In the genomic region with DNA sequence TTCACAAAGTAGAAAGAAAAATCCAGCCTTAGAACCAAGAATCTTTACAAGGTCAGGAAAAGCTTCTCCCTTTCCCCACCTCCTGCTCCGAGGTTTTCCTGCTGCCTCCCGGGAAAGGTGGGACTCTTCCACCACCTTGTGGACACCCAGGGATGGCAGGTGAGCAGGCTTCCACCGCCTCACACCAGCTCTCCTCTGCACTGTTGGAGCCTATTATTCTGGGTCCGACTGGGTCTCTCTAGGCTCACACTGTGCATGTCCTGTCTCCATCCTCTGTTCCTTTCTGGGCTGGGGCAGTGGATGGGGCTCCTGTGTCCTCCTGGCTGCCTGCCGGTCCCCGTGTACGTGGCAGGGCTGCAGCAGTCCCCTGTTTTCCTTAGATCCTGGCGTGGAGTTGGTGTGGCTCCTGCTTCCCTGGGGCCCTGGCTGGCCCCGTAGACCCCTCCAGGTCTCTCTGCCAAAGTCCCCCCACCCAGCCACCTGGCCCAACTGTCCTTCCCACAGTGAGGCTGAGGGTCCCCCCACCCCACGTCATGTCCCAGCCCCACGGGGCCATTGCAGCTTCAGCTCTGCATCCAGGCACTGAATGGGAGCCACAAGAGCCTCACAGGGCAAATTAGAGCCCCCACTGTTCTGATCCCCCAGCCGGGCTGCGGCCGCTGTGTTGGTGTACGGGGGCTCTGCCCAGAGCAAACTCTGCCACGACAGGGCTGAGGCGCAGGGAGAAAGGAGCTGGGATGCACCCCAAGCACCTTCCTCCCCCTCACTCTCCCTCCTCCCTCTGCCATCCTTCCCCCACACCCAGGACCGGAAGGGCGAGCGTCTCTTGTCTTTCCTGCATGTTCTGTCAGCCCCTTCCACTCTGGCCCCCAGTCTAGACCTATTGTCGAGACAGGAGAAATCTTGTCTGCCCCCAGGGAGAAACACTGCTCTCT, we compare ENCODE assay signal across 8 cellular contexts. TPM values are rescaled to one million over a fixed set of nuclear protein-coding genes. Genes with fewer than 3 reads are reported as not detected.
A peak's percentile ranks its signal among the peaks of the same experiment; 100 is the strongest.
DNase-seq lines count a peak whose midpoint lies in the region; ATAC-seq and TF ChIP-seq lines count a peak whose summit lies in the region.

No MANE protein-coding gene starts in this region.

- intact Hi-C loops in CD8-positive, alpha-beta T cell (cut with DNase I, micrococcal nuclease) = loop anchor here (1.0 kb wide), 3 partner anchors 283 to 332 kb away; no protein-coding TSS in a partner anchor
- intact Hi-C loops in vagina (cut with DNase I) = loop anchor here (5.0 to 10.0 kb wide), 2 partner anchors 287 to 330 kb away; a partner anchor contains a TSS

- no peak overlapping the region for H3K9ac ChIP-seq in OCI-LY1 (ENCODE audit: low read length)

- H3K27ac Mint-ChIP-seq in CD8-positive, alpha-beta T cell = no peak overlapping the region
- H3K27ac Mint-ChIP-seq in activated T-cell treated with anti-CD3 and anti-CD28 coated beads, Interleukin-2, amount 50 U/mL, for 72 hours = no peak overlapping the region

- peaks cover 15% of the 10 kb centered on the region for H3K4me1 Mint-ChIP-seq in CD8-positive, alpha-beta T cell (ENCODE audit: low read depth)
- H3K4me1 Mint-ChIP-seq in activated T-cell treated with anti-CD3 and anti-CD28 coated beads, Interleukin-2, amount 50 U/mL, for 72 hours (ENCODE audit: low read depth) = peaks cover 34% of the 10 kb centered on the region

- H3K4me3 Mint-ChIP-seq in CD8-positive, alpha-beta T cell = no peak overlapping the region
- no peak overlapping the region for H3K4me3 Mint-ChIP-seq in activated T-cell treated with anti-CD3 and anti-CD28 coated beads, Interleukin-2, amount 50 U/mL, for 72 hours

- peaks cover 3% of the 10 kb centered on the region for H3K27me3 ChIP-seq in CD8-positive, alpha-beta T cell (ENCODE audit: insufficient read depth, low read length)
- H3K27me3 ChIP-seq in OCI-LY1 (ENCODE audit: insufficient read depth, low read length) (peaks cover 7% of the 10 kb centered on the region; the same call in 1 of the 2 replicates), vagina (no peaks in the 10 kb centered on the region)

- H3K27ac ChIP-seq in CD8-positive, alpha-beta T cell (ENCODE audit: low read depth, low read length) = no peak overlapping the region
- no peak overlapping the region for H3K27ac ChIP-seq in OCI-LY1 (ENCODE audit: low read depth, low read length, poor library complexity, severe bottlenecking)
- no peak overlapping the region for H3K27ac ChIP-seq in vagina

- TF ChIP-seq CTCF in CD8-positive, alpha-beta T cell (IDR thresholded peaks at IDR 0.05) = peak; percentile 60
- TF ChIP-seq CTCF in OCI-LY1 (IDR thresholded peaks at IDR 0.05; ENCODE audit: low read length) = peak; percentile 59
- peak; percentile 95 for TF ChIP-seq CTCF in fibroblast of villous mesenchyme (IDR thresholded peaks at IDR 0.05; ENCODE audit: insufficient read depth, low read depth, low read length)
- peak; percentile 57 to 96 (median 86) for TF ChIP-seq CTCF in vagina (IDR thresholded peaks at IDR 0.05)

- H3K27me3 Mint-ChIP-seq in CD8-positive, alpha-beta T cell (ENCODE audit: low read depth) = peaks cover 23% of the 10 kb centered on the region
- H3K27me3 Mint-ChIP-seq in activated T-cell treated with anti-CD3 and anti-CD28 coated beads, Interleukin-2, amount 50 U/mL, for 72 hours (ENCODE audit: low read depth) = peaks cover 42% of the 10 kb centered on the region

- POLR2A ChIA-PET in CD8-positive, alpha-beta T cell (lab: Charles Lee) = interaction anchor here (1.0 kb wide), 1 partner anchor 300 kb away, joined by 3 read pairs; no protein-coding TSS in a partner anchor

- ATAC-seq in CD8-positive, alpha-beta T cell = no peak
- peak; percentile 32 to 38 for ATAC-seq in activated T-cell treated with anti-CD3 and anti-CD28 coated beads, Interleukin-2, amount 50 U/mL, for 72 hours (replicated peaks in 1 of 2)
- ATAC-seq in HG03571 (IDR thresholded peaks at IDR 0.05; ENCODE audit: unreplicated experiment) = no peak

- peak in 6 of 7 experiments; percentile 14 to 73 (median 52) for DNase-seq in CD8-positive, alpha-beta T cell
- peak; percentile 91 for DNase-seq in HPDE6-E6E7 (ENCODE audit: extremely low spot score)
- DNase-seq in activated T-cell treated with anti-CD3 and anti-CD28 coated beads, Interleukin-2, amount 50 U/mL, for 72 hours = peak; percentile 55 to 56
- peak; percentile 84 for DNase-seq in fibroblast of villous mesenchyme (ENCODE audit: low read depth)
- peak in 47 of 56 donors; percentile 4 to 84 (median 41) for DNase-seq in nucleus accumbens (lab: John Stamatoyannopoulos, UW)
- DNase-seq in vagina (ENCODE audit: extremely low spot score in 2 of 2) = no peak

- H3F3A ChIP-seq in OCI-LY1 (ENCODE audit: insufficient read depth, low read length) = no peaks in the 10 kb centered on the region

- no peaks in the 10 kb centered on the region for H3K36me3 ChIP-seq in CD8-positive, alpha-beta T cell (ENCODE audit: insufficient read depth, low read length)
- no peaks in the 10 kb centered on the region for H3K36me3 ChIP-seq in OCI-LY1 (ENCODE audit: insufficient read depth, low read length)
- H3K36me3 ChIP-seq in vagina = no peaks in the 10 kb centered on the region

- H3K9me2 ChIP-seq in OCI-LY1 (ENCODE audit: low read depth, low read length) = no peaks in the 10 kb centered on the region

- H3K4me2 ChIP-seq in OCI-LY1 (ENCODE audit: low read length) = no peak overlapping the region

- CTCF ChIA-PET in CD8-positive, alpha-beta T cell (lab: Charles Lee) = interaction anchor here (0.6 to 8.9 kb wide), 26 partner anchors 10 to 1027 kb away, joined by 3 to 114 read pairs (median 4); a partner anchor contains a TSS

- H3K36me3 Mint-ChIP-seq in CD8-positive, alpha-beta T cell = no peaks in the 10 kb centered on the region
- H3K36me3 Mint-ChIP-seq in activated T-cell treated with anti-CD3 and anti-CD28 coated beads, Interleukin-2, amount 50 U/mL, for 72 hours (ENCODE audit: insufficient read depth in 2 of 2) = no peaks in the 10 kb centered on the region

- no peak for TF ChIP-seq POLR2A in vagina (IDR thresholded peaks at IDR 0.05)

- H3K4me1 ChIP-seq in CD8-positive, alpha-beta T cell (ENCODE audit: insufficient read depth, low read length) = peaks cover 20% of the 10 kb centered on the region
- H3K4me1 ChIP-seq in OCI-LY1 (ENCODE audit: insufficient read depth, low read length, severe bottlenecking) (peaks cover 7% of the 10 kb centered on the region), vagina (peaks cover 13% of the 10 kb centered on the region)

- no peak overlapping the region for H2AFZ ChIP-seq in OCI-LY1 (ENCODE audit: low read length)

- no peaks in the 10 kb centered on the region for H4K20me1 ChIP-seq in OCI-LY1 (ENCODE audit: insufficient read depth, low read length)

- no peaks in the 10 kb centered on the region for H3K79me2 ChIP-seq in OCI-LY1 (ENCODE audit: insufficient read depth, low read length)

- H3K4me3 ChIP-seq in CD8-positive, alpha-beta T cell (ENCODE audit: low read depth, low read length) = no peak overlapping the region
- H3K4me3 ChIP-seq in OCI-LY1 (ENCODE audit: low read depth, low read length, poor library complexity, severe bottlenecking) (no peak overlapping the region), fibroblast of villous mesenchyme (ENCODE audit: low read depth, low read length) (no peak overlapping the region), vagina (no peak overlapping the region)

- H3K9me3 ChIP-seq in CD8-positive, alpha-beta T cell (ENCODE audit: low read length) = no peaks in the 10 kb centered on the region
- no peaks in the 10 kb centered on the region for H3K9me3 ChIP-seq in OCI-LY1 (ENCODE audit: low read length)
- no peaks in the 10 kb centered on the region for H3K9me3 ChIP-seq in vagina

- peaks cover 2% of the 10 kb centered on the region for H3K9me3 Mint-ChIP-seq in CD8-positive, alpha-beta T cell
- no peaks in the 10 kb centered on the region for H3K9me3 Mint-ChIP-seq in activated T-cell treated with anti-CD3 and anti-CD28 coated beads, Interleukin-2, amount 50 U/mL, for 72 hours

RNA-seq across cellular contexts. Expression of a gene that starts 3.3 kb away (rescaled TPM):
- under 1 TPM; 0.60 to 0.75 TPM for total RNA-seq in CD8-positive, alpha-beta T cell
- under 1 TPM; 0.48 to 0.81 TPM for total RNA-seq in activated T-cell treated with anti-CD3 and anti-CD28 coated beads, Interleukin-2, amount 50 U/mL, for 72 hours
- total RNA-seq in fibroblast of villous mesenchyme (0.86 and 1.9 TPM in 2 replicates), vagina (13.8 TPM)

Comparison
In these comparisons a context has a peak if more than half of its experiments do, and no peak if none do; other contexts are left out.
1. ATAC-seq: peak in activated T-cell treated with anti-CD3 and anti-CD28 coated beads, Interleukin-2, amount 50 U/mL, for 72 hours (2 of 2); none in CD8-positive, alpha-beta T cell (single experiment) and HG03571 (single experiment).
2. DNase-seq: peak in CD8-positive, alpha-beta T cell (6 of 7), HPDE6-E6E7 (single experiment), activated T-cell treated with anti-CD3 and anti-CD28 coated beads, Interleukin-2, amount 50 U/mL, for 72 hours (2 of 2), fibroblast of villous mesenchyme (single experiment) and nucleus accumbens (47 of 56); none in vagina (0 of 2).
3. Peak in every context shown above with its lines, with median percentiles within 50 percentile points of each other: CTCF ChIP-seq.